Comparison of ENCODE assay signal across 1 cellular context in genomic region chr13:72726721-72727416, GRCh38.
TF ChIP-seq lines count a peak whose summit lies in the region.

No MANE protein-coding gene starts in this region.

TF ChIP-seq in HepG2, 621 proteins besides CTCF, POLR2A, EP300 and RAD21:
- TF ChIP-seq SKIL (CRISPR knock-in tag; IDR thresholded peaks at IDR 0.05; ENCODE audit: borderline replicate concordance) (0 out of 2 replicates have a peak, but pooled peaks have one; percentile 15), CHD2 (IDR thresholded peaks at IDR 0.05; ENCODE audit: low read depth, low read length) (peak; percentile 73), ZNF607 (CRISPR knock-in tag; IDR thresholded peaks at IDR 0.05; ENCODE audit: borderline replicate concordance) (0 out of 2 replicates have a peak, but pooled peaks have one; percentile 60), AGO1 (IDR thresholded peaks at IDR 0.05; ENCODE audit: low read depth, low read length, poor library complexity, severe bottlenecking) (peak; percentile 14), ZNF225 (CRISPR knock-in tag; IDR thresholded peaks at IDR 0.05) (no peak), RORA (CRISPR knock-in tag; IDR thresholded peaks at IDR 0.05) (no peak), ZNF383 (CRISPR knock-in tag; IDR thresholded peaks at IDR 0.05; ENCODE audit: borderline replicate concordance) (no peak), NFIB (CRISPR knock-in tag; IDR thresholded peaks at IDR 0.05; ENCODE audit: borderline replicate concordance) (no peak), HNRNPLL (IDR thresholded peaks at IDR 0.05; ENCODE audit: low read depth, low read length, poor library complexity, severe bottlenecking) (peak; percentile 91), ZBTB42 (CRISPR knock-in tag; IDR thresholded peaks at IDR 0.05) (0 out of 2 replicates have a peak, but pooled peaks have one; percentile 9), HNRNPK (IDR thresholded peaks at IDR 0.05; ENCODE audit: low read depth, low read length, poor library complexity, severe bottlenecking) (no peak), HCFC1 (IDR thresholded peaks at IDR 0.05; ENCODE audit: low read depth, low read length) (no peak), SNAI1 (CRISPR knock-in tag; IDR thresholded peaks at IDR 0.05; ENCODE audit: borderline replicate concordance) (0 out of 2 replicates have a peak, but pooled peaks have one; percentile 2), ZBTB10 (CRISPR knock-in tag; IDR thresholded peaks at IDR 0.05; ENCODE audit: borderline replicate concordance) (0 out of 2 replicates have a peak, but pooled peaks have one; percentile 51), ZNF550 (CRISPR knock-in tag; IDR thresholded peaks at IDR 0.05; ENCODE audit: borderline replicate concordance) (no peak), MAX (IDR thresholded peaks at IDR 0.05) (peak; percentile 32; the same call in 1 of the 2 replicates), ISX (CRISPR knock-in tag; conservative IDR thresholded peaks at IDR 0.05) (0 out of 2 replicates have a peak, but pooled peaks have one; percentile 18), ZBTB43 (CRISPR knock-in tag; conservative IDR thresholded peaks at IDR 0.05) (0 out of 2 replicates have a peak, but pooled peaks have one; percentile 31), SAFB2 (CRISPR knock-in tag; IDR thresholded peaks at IDR 0.05; ENCODE audit: borderline replicate concordance, low read depth) (0 out of 2 replicates have a peak, but pooled peaks have one; percentile 18), KLF9 (CRISPR knock-in tag; IDR thresholded peaks at IDR 0.05; ENCODE audit: low read depth) (peak; percentile 61; the same call in 1 of the 2 replicates), SP5 (CRISPR knock-in tag; IDR thresholded peaks at IDR 0.05; ENCODE audit: borderline replicate concordance, low read depth) (0 out of 2 replicates have a peak, but pooled peaks have one; percentile 16), ZNF292 (CRISPR knock-in tag; IDR thresholded peaks at IDR 0.05; ENCODE audit: borderline replicate concordance, low read depth) (0 out of 2 replicates have a peak, but pooled peaks have one; percentile 13), NCOA1 (CRISPR knock-in tag; IDR thresholded peaks at IDR 0.05) (0 out of 2 replicates have a peak, but pooled peaks have one; percentile 31), ZXDC (CRISPR knock-in tag; IDR thresholded peaks at IDR 0.05) (0 out of 2 replicates have a peak, but pooled peaks have one; percentile 72), ZMAT3 (CRISPR knock-in tag; conservative IDR thresholded peaks at IDR 0.05) (0 out of 2 replicates have a peak, but pooled peaks have one; percentile 16), PLSCR1 (CRISPR knock-in tag; IDR thresholded peaks at IDR 0.05; ENCODE audit: borderline replicate concordance) (0 out of 2 replicates have a peak, but pooled peaks have one; percentile 83), KLF12 (CRISPR knock-in tag; IDR thresholded peaks at IDR 0.05; ENCODE audit: borderline replicate concordance) (peak; percentile 30; the same call in 1 of the 2 replicates), HOXA5 (CRISPR knock-in tag; IDR thresholded peaks at IDR 0.05) (peak; percentile 7; the same call in 1 of the 2 replicates), ARID5B (CRISPR knock-in tag; IDR thresholded peaks at IDR 0.05) (no peak), NKX3-1 (CRISPR knock-in tag; IDR thresholded peaks at IDR 0.05) (0 out of 2 replicates have a peak, but pooled peaks have one; percentile 28), SMYD3 (CRISPR knock-in tag; IDR thresholded peaks at IDR 0.05) (no peak), HNF1A (IDR thresholded peaks at IDR 0.05; ENCODE audit: low read depth) (no peak), HNF1A (CRISPR knock-in tag; IDR thresholded peaks at IDR 0.05; ENCODE audit: borderline replicate concordance) (0 out of 2 replicates have a peak, but pooled peaks have one; percentile 5), ZBTB1 (CRISPR knock-in tag; IDR thresholded peaks at IDR 0.05; ENCODE audit: borderline replicate concordance) (0 out of 2 replicates have a peak, but pooled peaks have one; percentile 71), ZSCAN30 (CRISPR knock-in tag; IDR thresholded peaks at IDR 0.05) (no peak), LCORL (IDR thresholded peaks at IDR 0.05) (no peak), LCORL (CRISPR knock-in tag; IDR thresholded peaks at IDR 0.05) (0 out of 2 replicates have a peak, but pooled peaks have one; percentile 12), ZNF773 (CRISPR knock-in tag; IDR thresholded peaks at IDR 0.05; ENCODE audit: borderline replicate concordance) (0 out of 2 replicates have a peak, but pooled peaks have one; percentile 45), ETS1 (CRISPR knock-in tag; IDR thresholded peaks at IDR 0.05) (0 out of 2 replicates have a peak, but pooled peaks have one; percentile 21)
TF ChIP-seq in HepG2: peak in this region for 27.
